Comparison of ENCODE assay signal across 5 cellular contexts in genomic region chr10:232061-232460, GRCh38.
"Had no signal": no experiment of that assay in that cellular context is flagged by ENCODE, and none has a peak within 500 bp of the region (broad histone marks: within the 10 kb centered on the region; RNA-seq: fewer than 3 reads in every experiment).

No MANE protein-coding gene starts in this region.

- DNase-seq: H9, HCEC 1CT, IMR-90 had no signal

- H3K4me1 Mint-ChIP-seq: GM23338 had no signal

- H3K27ac Mint-ChIP-seq: GM23338 had no signal

- ATAC-seq: GM23338, K562 had no signal

- H3K4me3 ChIP-seq: GM23338, K562 had no signal

- H3K4me3 Mint-ChIP-seq: GM23338, H9 had no signal

- H3K9me3 Mint-ChIP-seq: GM23338, H9 had no signal
